ENCODE assay signal across 13 cellular contexts in the genomic region with DNA sequence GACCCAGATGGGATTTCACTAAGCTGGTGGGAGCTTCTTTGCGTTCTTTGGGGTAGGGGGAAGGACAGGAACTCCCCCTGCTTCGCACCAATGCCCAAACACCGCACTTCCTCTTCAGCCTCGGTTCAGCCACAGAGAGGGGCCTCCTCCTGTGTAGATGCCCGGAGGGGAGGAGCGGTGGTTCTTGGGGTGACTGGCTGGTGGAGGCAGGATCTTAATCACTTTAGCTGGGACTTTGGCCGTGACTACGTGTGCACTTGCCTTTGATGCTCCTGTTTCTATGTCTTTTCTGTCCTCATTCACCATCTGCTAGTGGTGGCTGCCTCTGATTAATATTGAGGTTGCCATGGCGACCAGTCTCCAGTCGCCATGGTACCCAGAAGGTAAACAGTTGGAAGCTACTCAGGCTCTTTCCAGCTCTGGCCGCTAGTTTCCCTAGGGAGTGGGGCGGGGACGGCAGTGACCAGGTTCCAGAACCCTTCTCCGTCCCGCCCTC. TPM values are rescaled to one million over a fixed set of nuclear protein-coding genes. Genes with fewer than 3 reads are reported as not detected.
DNase-seq lines count a peak whose midpoint lies in the region; ATAC-seq and TF ChIP-seq lines count a peak whose summit lies in the region.
"Had no signal": no experiment of that assay in that cellular context is flagged by ENCODE, and none has a peak within 500 bp of the region (broad histone marks: within the 10 kb centered on the region; RNA-seq: fewer than 3 reads in every experiment).

No MANE protein-coding gene starts in this region.

- peak; percentile 60 to 75 for ATAC-seq in stimulated activated naive B cell treated with anti-CD40 and anti-IgM and Interleukin-4, amounts not matched to agents 10 μg/mL and 1 μg/mL and 100 μg/mL, for 72 hours (replicated peaks)
- no peak for ATAC-seq in HG03354 (IDR thresholded peaks at IDR 0.05; ENCODE audit: poor library complexity, severe bottlenecking, unreplicated experiment)
- ATAC-seq: left cardiac atrium had no signal

- H3K36me3 Mint-ChIP-seq in activated naive CD4-positive, alpha-beta T cell treated with anti-CD3 and anti-CD28 coated beads, Interleukin-2, amount 50 U/mL, for 24 hours: peaks cover 1% of the 10 kb centered on the region
- H3K36me3 Mint-ChIP-seq in glutamatergic neuron (ENCODE audit: unreplicated experiment) (peaks cover 13% of the 10 kb centered on the region), osteocyte (ENCODE audit: unreplicated experiment) (no peaks in the 10 kb centered on the region)
- H3K36me3 Mint-ChIP-seq in stimulated activated naive B cell treated with anti-CD40 and anti-IgM and Interleukin-4, amounts not matched to agents 10 μg/mL and 1 μg/mL and 100 μg/mL, for 72 hours: peaks cover 3 to 6% of the 10 kb centered on the region in 2 donors

- H3K9me3 Mint-ChIP-seq in activated naive CD4-positive, alpha-beta T cell treated with anti-CD3 and anti-CD28 coated beads, Interleukin-2, amount 50 U/mL, for 24 hours: no peaks in the 10 kb centered on the region
- H3K9me3 Mint-ChIP-seq in glutamatergic neuron (ENCODE audit: unreplicated experiment) (peaks cover 26% of the 10 kb centered on the region), osteocyte (ENCODE audit: unreplicated experiment) (no peaks in the 10 kb centered on the region)
- H3K9me3 Mint-ChIP-seq in stimulated activated naive B cell treated with anti-CD40 and anti-IgM and Interleukin-4, amounts not matched to agents 10 μg/mL and 1 μg/mL and 100 μg/mL, for 72 hours: peaks cover 4 to 10% of the 10 kb centered on the region in 2 donors

- peaks cover 8% of the 10 kb centered on the region for H3K4me1 Mint-ChIP-seq in activated naive CD4-positive, alpha-beta T cell treated with anti-CD3 and anti-CD28 coated beads, Interleukin-2, amount 50 U/mL, for 24 hours
- H3K4me1 Mint-ChIP-seq in glutamatergic neuron (ENCODE audit: low read depth, unreplicated experiment) (peaks cover 41% of the 10 kb centered on the region), osteocyte (ENCODE audit: unreplicated experiment) (peaks cover 4% of the 10 kb centered on the region)
- H3K4me1 Mint-ChIP-seq in stimulated activated naive B cell treated with anti-CD40 and anti-IgM and Interleukin-4, amounts not matched to agents 10 μg/mL and 1 μg/mL and 100 μg/mL, for 72 hours: peaks cover 18 to 34% of the 10 kb centered on the region in 2 donors

- H3K4me3 Mint-ChIP-seq in activated naive CD4-positive, alpha-beta T cell treated with anti-CD3 and anti-CD28 coated beads, Interleukin-2, amount 50 U/mL, for 24 hours: peak overlapping the region; percentile 32
- H3K4me3 Mint-ChIP-seq in glutamatergic neuron (ENCODE audit: unreplicated experiment): peak overlapping the region; percentile 87
- H3K4me3 Mint-ChIP-seq in stimulated activated naive B cell treated with anti-CD40 and anti-IgM and Interleukin-4, amounts not matched to agents 10 μg/mL and 1 μg/mL and 100 μg/mL, for 72 hours: peak overlapping the region in 1 of 2 donors; percentile 65
- H3K4me3 Mint-ChIP-seq in osteocyte (ENCODE audit: unreplicated experiment): no peak overlapping the region

- H3K27ac Mint-ChIP-seq in activated naive CD4-positive, alpha-beta T cell treated with anti-CD3 and anti-CD28 coated beads, Interleukin-2, amount 50 U/mL, for 24 hours: no peak overlapping the region
- H3K27ac Mint-ChIP-seq in glutamatergic neuron (ENCODE audit: unreplicated experiment) (peak overlapping the region; percentile 98), osteocyte (ENCODE audit: unreplicated experiment) (no peak overlapping the region)
- peak overlapping the region; percentile 7 for H3K27ac Mint-ChIP-seq in stimulated activated naive B cell treated with anti-CD40 and anti-IgM and Interleukin-4, amounts not matched to agents 10 μg/mL and 1 μg/mL and 100 μg/mL, for 72 hours

- no peak for TF ChIP-seq CTCF in glutamatergic neuron (IDR thresholded peaks at IDR 0.05; ENCODE audit: partially characterized antibody, unreplicated experiment)
- TF ChIP-seq CTCF in osteocyte (IDR thresholded peaks at IDR 0.05): no peak

- no peak for DNase-seq in activated naive CD4-positive, alpha-beta T cell (lab: John Stamatoyannopoulos, UW)
- peak; percentile 59 for DNase-seq in NCI-H524 treated with DMSO at 0.1 percent for 48 hours (lab: John Stamatoyannopoulos, UW)
- peak; percentile 93 for DNase-seq in glutamatergic neuron
- DNase-seq in stimulated activated naive B cell treated with anti-CD40 and anti-IgM and Interleukin-4, amounts not matched to agents 10 μg/mL and 1 μg/mL and 100 μg/mL, for 72 hours: peak; percentile 3
- DNase-seq in UCSD-AML1 (lab: John Stamatoyannopoulos, UW; ENCODE audit: unreplicated experiment): no peak
- DNase-seq in osteocyte (ENCODE audit: extremely low spot score, unreplicated experiment): no peak
- DNase-seq: activated CD4-positive, CD25-positive, alpha-beta regulatory T cell treated with anti-CD3 and anti-CD28 coated beads, Interleukin-2, amount 50 U/mL, for 72 hours; left cardiac atrium; Peyer's patch; stimulated activated naive CD4-positive, alpha-beta T cell treated with Interleukin-2 at 50 U/mL for 16 hours had no signal

- H3K27me3 Mint-ChIP-seq in activated naive CD4-positive, alpha-beta T cell treated with anti-CD3 and anti-CD28 coated beads, Interleukin-2, amount 50 U/mL, for 24 hours: peaks cover 63% of the 10 kb centered on the region
- peaks cover 17% of the 10 kb centered on the region for H3K27me3 Mint-ChIP-seq in glutamatergic neuron (ENCODE audit: unreplicated experiment)
- H3K27me3 Mint-ChIP-seq in stimulated activated naive B cell treated with anti-CD40 and anti-IgM and Interleukin-4, amounts not matched to agents 10 μg/mL and 1 μg/mL and 100 μg/mL, for 72 hours: peaks cover 73 to 85% of the 10 kb centered on the region in 2 donors
- peaks cover 77% of the 10 kb centered on the region for H3K27me3 Mint-ChIP-seq in osteocyte (ENCODE audit: unreplicated experiment)

RNA-seq across cellular contexts. Expression of a gene that starts 1.9 kb away (rescaled TPM):
- total RNA-seq in glutamatergic neuron (ENCODE audit: unreplicated experiment) (7.6 TPM), osteocyte (not detected in 2 replicates)
- total RNA-seq: endothelial cell of umbilical vein, left cardiac atrium had no signal

Comparison
In these comparisons a context has a peak if more than half of its experiments do, and no peak if none do; other contexts are left out.
1. H3K27ac Mint-ChIP-seq: peak in glutamatergic neuron (single experiment) and stimulated activated naive B cell treated with anti-CD40 and anti-IgM and Interleukin-4, amounts not matched to agents 10 μg/mL and 1 μg/mL and 100 μg/mL, for 72 hours (single experiment); none in activated naive CD4-positive, alpha-beta T cell treated with anti-CD3 and anti-CD28 coated beads, Interleukin-2, amount 50 U/mL, for 24 hours (single experiment) and osteocyte (single experiment).
2. DNase-seq: peak in NCI-H524 treated with DMSO at 0.1 percent for 48 hours (single experiment), glutamatergic neuron (single experiment) and stimulated activated naive B cell treated with anti-CD40 and anti-IgM and Interleukin-4, amounts not matched to agents 10 μg/mL and 1 μg/mL and 100 μg/mL, for 72 hours (single experiment); none in activated naive CD4-positive, alpha-beta T cell (0 of 4), UCSD-AML1 (single experiment) and osteocyte (single experiment).